Comparison of ENCODE assay signal across 12 cellular contexts in the genomic region with DNA sequence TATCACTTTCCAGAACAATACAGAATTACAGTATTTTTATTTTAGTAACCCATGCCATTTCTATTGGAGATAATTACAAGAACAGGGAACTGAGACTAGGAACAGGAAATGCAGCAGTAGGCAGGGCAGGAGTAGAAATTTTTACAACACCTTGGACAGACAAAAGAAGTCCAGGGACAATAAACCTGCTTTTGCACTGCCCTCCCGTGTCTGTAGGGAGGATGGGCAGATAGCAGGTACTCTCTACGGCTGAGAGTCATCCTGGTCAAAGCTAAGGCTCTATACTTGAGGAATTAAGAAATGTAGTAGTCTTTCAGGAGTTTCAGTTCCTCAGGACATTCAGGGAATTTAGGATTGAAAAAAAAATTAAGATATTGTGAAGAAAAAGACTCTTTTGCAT.
A peak's percentile ranks its signal among the peaks of the same experiment; 100 is the strongest.
DNase-seq lines count a peak whose midpoint lies in the region; ATAC-seq and TF ChIP-seq lines count a peak whose summit lies in the region.
"Had no signal": no experiment of that assay in that cellular context is flagged by ENCODE, and none has a peak within 500 bp of the region (broad histone marks: within the 10 kb centered on the region; RNA-seq: fewer than 3 reads in every experiment).

No MANE protein-coding gene starts in this region.

- no peak for TF ChIP-seq POLR2A in esophagus muscularis mucosa (IDR thresholded peaks at IDR 0.05; ENCODE audit: low read depth)

- WGBS in esophagus muscularis mucosa = 23% methylated on average over 2 of the region's 2 CpGs

- TF ChIP-seq CTCF in Caco-2 (IDR thresholded peaks at IDR 0.05; ENCODE audit: insufficient read depth in 1 of 2, low read depth in 1 of 2, low read length in 1 of 2, severe bottlenecking in 1 of 2, unreplicated experiment in 1 of 2) (peak; percentile 46 to 64), esophagus muscularis mucosa (IDR thresholded peaks at IDR 0.05) (no peak)

- H3K4me3 Mint-ChIP-seq in Caco-2 (ENCODE audit: unreplicated experiment) = no peak overlapping the region
- H3K4me3 Mint-ChIP-seq in activated T-helper 17 cell treated with anti-CD3 and anti-CD28 coated beads, Interleukin-2, amount 50 U/mL, for 72 hours = no peak overlapping the region
- H3K4me3 Mint-ChIP-seq: type B pancreatic cell had no signal

- no peak for TF ChIP-seq EP300 in esophagus muscularis mucosa (IDR thresholded peaks at IDR 0.05)

- POLR2A ChIA-PET in Caco-2 (lab: Charles Lee) = no interaction called here

- intact Hi-C loops in Caco-2 (cut with micrococcal nuclease; ENCODE audit: unreplicated experiment) = loop anchor here (1.0 to 10.0 kb wide), 4 partner anchors 127 to 277 kb away; no protein-coding TSS in a partner anchor
- intact Hi-C loops in esophagus muscularis mucosa (cut with DNase I) = no loop called here

- CTCF ChIA-PET in Caco-2 (lab: Charles Lee) = interaction anchor here (0.6 to 1.2 kb wide), 3 partner anchors 69 to 278 kb away, joined by 3 to 7 read pairs (median 5); no protein-coding TSS in a partner anchor

- H3K4me1 Mint-ChIP-seq in Caco-2 (ENCODE audit: low read depth, unreplicated experiment) = no peaks in the 10 kb centered on the region
- no peaks in the 10 kb centered on the region for H3K4me1 Mint-ChIP-seq in activated T-helper 17 cell treated with anti-CD3 and anti-CD28 coated beads, Interleukin-2, amount 50 U/mL, for 72 hours

- no peaks in the 10 kb centered on the region for H3K27me3 Mint-ChIP-seq in Caco-2 (ENCODE audit: insufficient read depth, unreplicated experiment)
- peaks cover 6% of the 10 kb centered on the region for H3K27me3 Mint-ChIP-seq in activated T-helper 17 cell treated with anti-CD3 and anti-CD28 coated beads, Interleukin-2, amount 50 U/mL, for 72 hours

- H3K27me3 ChIP-seq in Caco-2 (replicated peaks; ENCODE audit: control insufficient read depth, insufficient read depth, low read length) (no peaks in the 10 kb centered on the region), esophagus muscularis mucosa (peaks cover 0 to 5% (median 0%) of the 10 kb centered on the region in 4 donors)

- ATAC-seq in HG03159 (IDR thresholded peaks at IDR 0.05; ENCODE audit: unreplicated experiment) = no peak
- ATAC-seq in activated T-helper 17 cell treated with anti-CD3 and anti-CD28 coated beads, Interleukin-2, amount 50 U/mL, for 72 hours (replicated peaks) = no peak

- no peaks in the 10 kb centered on the region for H3K36me3 Mint-ChIP-seq in Caco-2 (ENCODE audit: insufficient read depth, unreplicated experiment)
- no peaks in the 10 kb centered on the region for H3K36me3 Mint-ChIP-seq in activated T-helper 17 cell treated with anti-CD3 and anti-CD28 coated beads, Interleukin-2, amount 50 U/mL, for 72 hours (ENCODE audit: low read depth)
- H3K36me3 Mint-ChIP-seq: type B pancreatic cell had no signal

- H3K9me3 ChIP-seq in Caco-2 = no peaks in the 10 kb centered on the region
- no peaks in the 10 kb centered on the region for H3K9me3 ChIP-seq in esophagus muscularis mucosa

- DNase-seq in Caco-2 = peak; percentile 62 to 63
- peak; percentile 9 for DNase-seq in LoVo (ENCODE audit: low spot score)
- DNase-seq in RPMI8226 = peak; percentile 24
- peak; percentile 24 for DNase-seq in iPS-NIHi11 (ENCODE audit: low spot score)
- no peak for DNase-seq in central memory CD4-positive, alpha-beta T cell
- DNase-seq in esophagus muscularis mucosa (ENCODE audit: extremely low spot score) = no peak
- DNase-seq: anterior cingulate cortex, Karpas-422 had no signal

- H3K36me3 ChIP-seq in Caco-2 (ENCODE audit: control insufficient read depth, insufficient read depth, low read length) = no peaks in the 10 kb centered on the region
- H3K36me3 ChIP-seq in esophagus muscularis mucosa = no peaks in the 10 kb centered on the region

- no TSS peak for BruUV-seq in Caco-2 (replicated peaks; lab: Mats Ljungman, UMichigan)

- H3K4me1 ChIP-seq in Caco-2 (no peaks in the 10 kb centered on the region), esophagus muscularis mucosa (no peaks in the 10 kb centered on the region)

- no peak overlapping the region for H3K27ac ChIP-seq in esophagus muscularis mucosa (replicated peaks in 1 of 4)
- H3K27ac ChIP-seq: PC-9 had no signal

- H3K9me3 Mint-ChIP-seq in Caco-2 (ENCODE audit: unreplicated experiment) = no peaks in the 10 kb centered on the region
- H3K9me3 Mint-ChIP-seq in activated T-helper 17 cell treated with anti-CD3 and anti-CD28 coated beads, Interleukin-2, amount 50 U/mL, for 72 hours = no peaks in the 10 kb centered on the region
- H3K9me3 Mint-ChIP-seq: type B pancreatic cell had no signal

- no peak overlapping the region for H3K27ac Mint-ChIP-seq in Caco-2 (ENCODE audit: unreplicated experiment)
- no peak overlapping the region for H3K27ac Mint-ChIP-seq in activated T-helper 17 cell treated with anti-CD3 and anti-CD28 coated beads, Interleukin-2, amount 50 U/mL, for 72 hours
- H3K27ac Mint-ChIP-seq: type B pancreatic cell had no signal

- H3K4me3 ChIP-seq in Caco-2 (ENCODE audit: low read depth, low read length) (no peak overlapping the region), esophagus muscularis mucosa (no peak overlapping the region)
- H3K4me3 ChIP-seq: PC-9 had no signal

Comparison
In these comparisons a context has a peak if more than half of its experiments do, and no peak if none do; other contexts are left out.
1. DNase-seq: peak in Caco-2 (2 of 2), LoVo (single experiment), RPMI8226 (single experiment) and iPS-NIHi11 (single experiment); none in central memory CD4-positive, alpha-beta T cell (single experiment) and esophagus muscularis mucosa (single experiment).
2. CTCF ChIP-seq: peak in Caco-2 (2 of 2); none in esophagus muscularis mucosa (0 of 3).